ENCODE assay signal across 25 cellular contexts in genomic region chr5:155530046-155530445, GRCh38.
A peak's percentile ranks its signal among the peaks of the same experiment; 100 is the strongest.
DNase-seq lines count a peak whose midpoint lies in the region; ATAC-seq and TF ChIP-seq lines count a peak whose summit lies in the region.
"Had no signal": no experiment of that assay in that cellular context is flagged by ENCODE, and none has a peak within 500 bp of the region (broad histone marks: within the 10 kb centered on the region; RNA-seq: fewer than 3 reads in every experiment).

No MANE protein-coding gene starts in this region.

- H3K4me1 ChIP-seq in RWPE2 (ENCODE audit: insufficient read depth, poor library complexity, severe bottlenecking) (peaks cover 40% of the 10 kb centered on the region), aorta (ENCODE audit: control insufficient read depth in 1 of 2, insufficient read depth in 2 of 2, low read length in 2 of 2) (no peaks in the 10 kb centered on the region)
- H3K4me1 ChIP-seq: left lung, parathyroid adenoma, sigmoid colon, SJCRH30 had no signal

- H3K9me3 ChIP-seq in RWPE2 (ENCODE audit: severe bottlenecking) (no peaks in the 10 kb centered on the region), aorta (ENCODE audit: control insufficient read depth, low read length) (no peaks in the 10 kb centered on the region)
- H3K9me3 ChIP-seq: left lung, MG63, sigmoid colon, SJCRH30, thoracic aorta had no signal

- H3K36me3 ChIP-seq in RWPE2 (ENCODE audit: low read depth) (no peaks in the 10 kb centered on the region), aorta (ENCODE audit: control insufficient read depth in 1 of 2, insufficient read depth in 2 of 2, low read length in 1 of 2) (no peaks in the 10 kb centered on the region)
- H3K36me3 ChIP-seq: left lung, MG63, sigmoid colon, SJCRH30, thoracic aorta had no signal

- ATAC-seq in RWPE2 (ENCODE audit: low read depth) (peak; percentile 47), esophagus mucosa (peak; percentile 79), GM21723 (IDR thresholded peaks at IDR 0.05; ENCODE audit: unreplicated experiment) (no peak), aorta (ENCODE audit: low FRiP score) (no peak)
- ATAC-seq: left lung; stimulated activated naive B cell treated with anti-CD40 and anti-IgM and Interleukin-4, amounts not matched to agents 10 μg/mL and 1 μg/mL and 100 μg/mL, for 72 hours had no signal

- DNase-seq in HCEC 1CT (peak; percentile 9), RWPE2 (ENCODE audit: low spot score) (no peak), skeletal muscle cell (ENCODE audit: low read depth) (peak; percentile 23), aorta (no peak), dermis blood vessel endothelial cell (no peak)
- DNase-seq: activated CD4-positive, alpha-beta T cell treated with anti-CD3 and anti-CD28 coated beads, Interleukin-2, amount 50 U/mL, for 48 hours; activated gamma-delta T cell treated with Interleukin-2 at 50 U/mL for 16 hours; AML-193; amniotic stem cell; central memory CD4-positive, alpha-beta T cell; COR-L47; dorsolateral prefrontal cortex; erythroblast; left lung; MG63; midbrain; NCI-H526 treated with DMSO at 0.1 percent for 48 hours; PC-9; sigmoid colon; stimulated activated naive B cell treated with anti-CD40 and anti-IgM and Interleukin-4, amounts not matched to agents 10 μg/mL and 1 μg/mL and 100 μg/mL, for 72 hours had no signal

- TF ChIP-seq CTCF in RWPE2 (IDR thresholded peaks at IDR 0.05; ENCODE audit: poor library complexity, severe bottlenecking) = no peak

- intact Hi-C loops in aorta (cut with DNase I) = no loop called here

- H3K27ac ChIP-seq in RWPE2 (ENCODE audit: poor library complexity, severe bottlenecking) = peak overlapping the region; percentile 84
- no peak overlapping the region for H3K27ac ChIP-seq in aorta (ENCODE audit: low read depth in 1 of 2, low read length in 2 of 2)
- H3K27ac ChIP-seq: dorsolateral prefrontal cortex, left lung, parathyroid adenoma, PC-9, sigmoid colon, SJCRH30, thoracic aorta had no signal

- H3K4me3 ChIP-seq in RWPE2 (ENCODE audit: severe bottlenecking) (no peak overlapping the region), skeletal muscle cell (ENCODE audit: low read depth, low read length) (no peak overlapping the region), aorta (ENCODE audit: low read length in 2 of 2) (no peak overlapping the region)
- H3K4me3 ChIP-seq: dorsolateral prefrontal cortex, left lung, MG63, PC-9, sigmoid colon, SJCRH30, thoracic aorta had no signal

- H3K27me3 ChIP-seq in RWPE2 (ENCODE audit: insufficient read depth, poor library complexity, severe bottlenecking) (no peaks in the 10 kb centered on the region), aorta (ENCODE audit: control insufficient read depth in 1 of 2, insufficient read depth in 2 of 2, low read length in 1 of 2) (no peaks in the 10 kb centered on the region)
- H3K27me3 ChIP-seq: left lung, MG63, sigmoid colon, SJCRH30 had no signal

Comparison
In these comparisons a context has a peak if more than half of its experiments do, and no peak if none do; other contexts are left out.
1. DNase-seq: peak in HCEC 1CT (single experiment) and skeletal muscle cell (single experiment); none in RWPE2 (single experiment), aorta (0 of 2) and dermis blood vessel endothelial cell (single experiment).
2. ATAC-seq: peak in RWPE2 (single experiment) and esophagus mucosa (single experiment); none in GM21723 (single experiment) and aorta (single experiment).